26 cellular contexts compared by ENCODE assay signal in genomic region chr2:237567276-237568029, GRCh38. TPM values are rescaled to one million over a fixed set of nuclear protein-coding genes. Genes with fewer than 3 reads are reported as not detected.
"Had no signal": no experiment of that assay in that cellular context is flagged by ENCODE, and none has a peak within 500 bp of the region (broad histone marks: within the 10 kb centered on the region; RNA-seq: fewer than 3 reads in every experiment).

No MANE protein-coding gene starts in this region.

- H3K4me3 ChIP-seq: esophagus squamous epithelium, gastroesophageal sphincter, lung, mucosa of descending colon, psoas muscle, right lobe of liver, stomach, thoracic aorta, transverse colon had no signal

- H3K27ac Mint-ChIP-seq: effector memory CD8-positive, alpha-beta T cell; naive thymus-derived CD8-positive, alpha-beta T cell; stimulated activated memory B cell treated with anti-CD40 and anti-IgM and Interleukin-4, amounts not matched to agents 10 μg/mL and 1 μg/mL and 100 μg/mL, for 72 hours had no signal

- H3K4me3 Mint-ChIP-seq: effector memory CD8-positive, alpha-beta T cell; naive thymus-derived CD8-positive, alpha-beta T cell; stimulated activated memory B cell treated with anti-CD40 and anti-IgM and Interleukin-4, amounts not matched to agents 10 μg/mL and 1 μg/mL and 100 μg/mL, for 72 hours had no signal

- H3K9me3 Mint-ChIP-seq: effector memory CD8-positive, alpha-beta T cell; naive thymus-derived CD8-positive, alpha-beta T cell had no signal

- H3K27me3 ChIP-seq: right lobe of liver had no signal

- H3K9ac ChIP-seq: parathyroid adenoma had no signal

- H3K4me1 Mint-ChIP-seq: stimulated activated memory B cell treated with anti-CD40 and anti-IgM and Interleukin-4, amounts not matched to agents 10 μg/mL and 1 μg/mL and 100 μg/mL, for 72 hours had no signal

- H3K9me3 ChIP-seq: esophagus squamous epithelium, gastroesophageal sphincter, mucosa of descending colon, psoas muscle, right lobe of liver, stomach, thoracic aorta, transverse colon had no signal

- H3K36me3 ChIP-seq: esophagus squamous epithelium, gastroesophageal sphincter, right lobe of liver, stomach, thoracic aorta, transverse colon had no signal

- H3K36me3 Mint-ChIP-seq: naive thymus-derived CD8-positive, alpha-beta T cell; stimulated activated memory B cell treated with anti-CD40 and anti-IgM and Interleukin-4, amounts not matched to agents 10 μg/mL and 1 μg/mL and 100 μg/mL, for 72 hours had no signal

- DNase-seq: central memory CD4-positive, alpha-beta T cell; effector memory CD8-positive, alpha-beta T cell; esophagus squamous epithelium; foreskin fibroblast; left cardiac atrium; left ventricle myocardium superior; mesendoderm; mucosa of descending colon; naive thymus-derived CD8-positive, alpha-beta T cell; psoas muscle; retina; stimulated activated CD4-positive, alpha-beta T cell treated with anti-CD3 and anti-CD28 coated beads, Interleukin-15, amount 100 ng/mL, for 24 hours; stimulated activated CD4-positive, alpha-beta T cell treated with anti-CD3 and anti-CD28 coated beads, Interleukin-1b, Interleukin-23, amount 100 ng/mL, for 48 hours; stimulated activated CD4-positive, alpha-beta T cell treated with anti-CD3 and anti-CD28 coated beads, Interleukin-4, amount 100 ng/mL, for 24 hours; stomach; transverse colon had no signal

- ATAC-seq: effector memory CD8-positive, alpha-beta T cell; gastroesophageal sphincter; left ventricle myocardium superior; mucosa of descending colon; naive thymus-derived CD8-positive, alpha-beta T cell; psoas muscle; stimulated activated memory B cell treated with anti-CD40 and anti-IgM and Interleukin-4, amounts not matched to agents 10 μg/mL and 1 μg/mL and 100 μg/mL, for 72 hours had no signal

- H2AFZ ChIP-seq: parathyroid adenoma had no signal

- H3K79me2 ChIP-seq: parathyroid adenoma had no signal

- FAIRE-seq: kidney had no signal

- H3K27ac ChIP-seq: epithelial cell of prostate, esophagus squamous epithelium, gastroesophageal sphincter, parathyroid adenoma, psoas muscle, right lobe of liver, stomach, thoracic aorta, transverse colon had no signal

RNA-seq across cellular contexts. Expression of gene PRLH, which starts 1.1 kb away (rescaled TPM):
- total RNA-seq: esophagus squamous epithelium; gastroesophageal sphincter; kidney; left cardiac atrium; left ventricle myocardium superior; lung; mucosa of descending colon; naive thymus-derived CD8-positive, alpha-beta T cell; psoas muscle; right lobe of liver; stomach; thoracic aorta; transverse colon; urinary bladder had no signal
- polyA plus RNA-seq: lung; naive thymus-derived CD8-positive, alpha-beta T cell; neural cell; psoas muscle; stomach; urinary bladder had no signal

RNA-seq across cellular contexts. Expression of gene RAB17, which starts 23.1 kb away (rescaled TPM):
- total RNA-seq: naive thymus-derived CD8-positive, alpha-beta T cell had no signal
- polyA plus RNA-seq: naive thymus-derived CD8-positive, alpha-beta T cell; neural cell had no signal
